Comparison of ENCODE assay signal across 8 cellular contexts in the genomic region with DNA sequence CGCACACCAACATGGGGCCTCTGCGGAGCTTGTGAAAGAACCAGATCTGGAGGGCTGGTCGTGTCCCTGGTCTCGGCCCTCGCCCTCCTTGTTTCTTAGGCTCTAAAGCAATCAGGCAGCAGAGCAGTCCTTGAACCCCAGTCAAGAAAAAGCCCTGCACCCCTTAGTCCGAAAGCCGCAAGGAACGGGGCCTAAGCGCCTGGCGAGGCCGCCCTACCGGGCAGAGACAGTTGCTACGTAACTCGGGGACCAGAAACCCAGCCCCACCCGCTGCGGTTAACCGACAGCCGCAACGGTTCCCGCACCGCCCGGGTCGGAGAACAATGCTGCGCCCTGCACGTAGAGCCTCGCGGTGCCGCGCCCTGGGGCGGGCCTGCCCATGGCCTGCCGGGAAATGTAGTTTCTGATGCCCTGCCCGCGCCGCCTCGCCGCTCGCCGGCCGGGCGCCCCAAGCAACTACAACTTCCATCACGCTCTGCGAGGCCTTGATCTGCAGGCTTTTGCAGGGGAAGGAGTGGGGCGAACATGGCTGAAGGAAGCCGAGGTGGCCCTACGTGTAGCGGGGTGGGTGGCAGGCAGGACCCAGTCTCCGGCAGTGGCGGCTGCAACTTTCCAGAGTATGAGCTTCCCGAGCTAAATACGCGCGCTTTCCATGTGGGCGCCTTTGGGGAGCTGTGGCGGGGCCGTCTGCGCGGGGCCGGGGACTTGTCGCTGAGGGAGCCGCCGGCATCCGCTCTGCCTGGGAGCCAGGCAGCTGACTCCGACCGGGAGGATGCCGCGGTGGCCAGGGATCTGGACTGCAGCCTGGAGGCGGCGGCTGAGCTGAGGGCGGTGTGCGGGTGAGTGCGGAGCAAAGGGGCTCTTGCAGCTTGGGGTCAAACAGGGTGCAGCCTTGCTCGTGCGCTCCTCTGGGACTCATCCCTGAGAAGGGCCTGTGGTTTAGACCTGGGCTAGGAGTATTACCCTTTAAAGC. TPM values are rescaled to one million over a fixed set of nuclear protein-coding genes. Genes with fewer than 3 reads are reported as not detected.
DNase-seq lines count a peak whose midpoint lies in the region; ATAC-seq, FAIRE-seq and TF ChIP-seq lines count a peak whose summit lies in the region.

A gene (plus strand): TSS at position 522 of the 973 bp plus-strand sequence. CDS start 4 bp downstream, at position 526.

- H3K4me1 ChIP-seq in Caco-2, result peaks cover 11% of the 10 kb centered on the region

- no peaks in the 10 kb centered on the region for H3K9me3 Mint-ChIP-seq in Caco-2 (ENCODE audit: unreplicated experiment)
- H3K9me3 Mint-ChIP-seq in effector memory CD8-positive, alpha-beta T cell, result no peaks in the 10 kb centered on the region

- H3K27me3 Mint-ChIP-seq in Caco-2 (ENCODE audit: insufficient read depth, unreplicated experiment), result no peaks in the 10 kb centered on the region
- H3K27me3 Mint-ChIP-seq in effector memory CD8-positive, alpha-beta T cell, result no peaks in the 10 kb centered on the region

- TF ChIP-seq CTCF in Caco-2 (IDR thresholded peaks at IDR 0.05; ENCODE audit: insufficient read depth in 1 of 2, low read depth in 1 of 2, low read length in 1 of 2, severe bottlenecking in 1 of 2, unreplicated experiment in 1 of 2), result no peak

- peak within 1 kb of the TSS; percentile 87 for H3K4me3 Mint-ChIP-seq in Caco-2 (ENCODE audit: unreplicated experiment)
- H3K4me3 Mint-ChIP-seq in effector memory CD8-positive, alpha-beta T cell, result peak within 1 kb of the TSS; percentile 90 to 91

- DNase-seq in Caco-2 (peak; percentile 87 to 90), HTR-8/SVneo (ENCODE audit: insufficient read length, low spot score) (peak; percentile 90), NOMO-1 treated with DMSO at 0.1 percent for 48 hours (lab: John Stamatoyannopoulos, UW; ENCODE audit: unreplicated experiment) (peak; percentile 84), medulla oblongata (ENCODE audit: extremely low spot score) (peak; percentile 96)
- peak; percentile 86 to 89 (median 87) for DNase-seq in activated CD8-positive, alpha-beta memory T cell treated with anti-CD3 and anti-CD28 coated beads for 48 hours (ENCODE audit: low read depth in 2 of 3, low spot score in 2 of 3)
- DNase-seq in effector memory CD8-positive, alpha-beta T cell, result peak; percentile 87 to 91 (median 89)
- DNase-seq in stimulated activated CD4-positive, alpha-beta T cell treated with anti-CD3 and anti-CD28 coated beads, TNF-alpha, amount 100 ng/mL, for 48 hours (ENCODE audit: low read depth in 3 of 3), result peak; percentile 85 to 88 (median 85)

- no peak for FAIRE-seq in HTR-8/SVneo (lab: Jason Lieb, UNC)

- H3K27ac Mint-ChIP-seq in Caco-2 (ENCODE audit: unreplicated experiment), result peak within 1 kb of the TSS; percentile 91
- H3K27ac Mint-ChIP-seq in effector memory CD8-positive, alpha-beta T cell, result peak within 1 kb of the TSS; percentile 76 to 97

- BruUV-seq in Caco-2 (replicated peaks; lab: Mats Ljungman, UMichigan), result no TSS peak

- H3K27me3 ChIP-seq in Caco-2 (replicated peaks; ENCODE audit: control insufficient read depth, insufficient read depth, low read length), result no peaks in the 10 kb centered on the region

- H3K9me3 ChIP-seq in Caco-2, result no peaks in the 10 kb centered on the region

- peak; percentile 96 for ATAC-seq in GM21381 (IDR thresholded peaks at IDR 0.05; ENCODE audit: unreplicated experiment)
- ATAC-seq in effector memory CD8-positive, alpha-beta T cell (replicated peaks), result peak; percentile 96

- H3K36me3 Mint-ChIP-seq in Caco-2 (ENCODE audit: insufficient read depth, unreplicated experiment), result peaks cover 13% of the 10 kb centered on the region
- peaks cover 21% of the 10 kb centered on the region for H3K36me3 Mint-ChIP-seq in effector memory CD8-positive, alpha-beta T cell (ENCODE audit: insufficient read depth)

- CTCF ChIA-PET in Caco-2 (lab: Charles Lee), result no interaction called here

- no peaks in the 10 kb centered on the region for H3K4me1 Mint-ChIP-seq in Caco-2 (ENCODE audit: low read depth, unreplicated experiment)
- H3K4me1 Mint-ChIP-seq in effector memory CD8-positive, alpha-beta T cell (ENCODE audit: low read depth in 2 of 2), result peaks cover 23 to 36% of the 10 kb centered on the region in 2 donors

- no peaks in the 10 kb centered on the region for H3K36me3 ChIP-seq in Caco-2 (ENCODE audit: control insufficient read depth, insufficient read depth, low read length)

- POLR2A ChIA-PET in Caco-2 (lab: Charles Lee), result no interaction called here

- intact Hi-C loops in Caco-2 (cut with micrococcal nuclease; ENCODE audit: unreplicated experiment), result loop anchor here (2.0 kb wide), 1 partner anchor 130 kb away; a partner anchor contains a TSS

- peak within 1 kb of the TSS; percentile 95 for H3K4me3 ChIP-seq in Caco-2 (ENCODE audit: low read depth, low read length)

RNA-seq across cellular contexts. Expression of the gene that starts here (rescaled TPM):
- total RNA-seq in Caco-2 (2022), result 18.3 and 21.1 TPM in 2 replicates

Comparison
In these comparisons a context has a peak if more than half of its experiments do, and no peak if none do; other contexts are left out.
1. Peak in every context shown above with its lines: DNase-seq, ATAC-seq and H3K4me3 ChIP-seq.